ENCODE assay signal across 8 cellular contexts in genomic region chrX:54358424-54359211, GRCh38. TPM values are rescaled to one million over a fixed set of nuclear protein-coding genes. Genes with fewer than 3 reads are reported as not detected.
DNase-seq lines count a peak whose midpoint lies in the region; ATAC-seq, FAIRE-seq and TF ChIP-seq lines count a peak whose summit lies in the region.

No MANE protein-coding gene starts in this region.

- H3K4me1 ChIP-seq in A549 (peaks cover 4% of the 10 kb centered on the region; the same call in 1 of the 3 replicates), HEK293 (ENCODE audit: control insufficient read depth, insufficient read depth, low read length) (no peaks in the 10 kb centered on the region), neuronal stem cell (ENCODE audit: control insufficient read depth in 2 of 2, insufficient read depth in 1 of 2, low read depth in 1 of 2, low read length in 2 of 2) (peaks cover 0 to 3% of the 10 kb centered on the region in 2 donors), tibial artery (peaks cover 0 to 6% (median 2%) of the 10 kb centered on the region in 4 donors)

- DNase-seq in A549 (ENCODE audit: low read depth in 1 of 2, low spot score in 1 of 2) (no peak), NCI-H69 (lab: John Stamatoyannopoulos, UW) (peak; percentile 90), foreskin melanocyte (peak; percentile 70), neuronal stem cell (ENCODE audit: low spot score) (peak; percentile 91), tibial artery (peak; percentile 19 to 71)
- DNase-seq in activated naive CD4-positive, alpha-beta T cell treated with anti-CD3 and anti-CD28 coated beads, Interleukin-2, amount 10 ng/mL, durations not matched to agents 7 days and 5 days = peak; percentile 49

- H4K91ac ChIP-seq in neuronal stem cell (ENCODE audit: low read depth, low read length, poor library complexity) = no peak overlapping the region

- H3K4ac ChIP-seq in neuronal stem cell (ENCODE audit: low read length) = no peak overlapping the region

- POLR2A ChIA-PET in A549 (lab: Yijun Ruan, JAX) = no interaction called here
- POLR2A ChIA-PET in HEK293 (lab: Yijun Ruan, JAX) = interaction anchor here (1.1 kb wide), 1 partner anchor 315 kb away, joined by 4 read pairs; no protein-coding TSS in a partner anchor

- no peak for TF ChIP-seq RAD21 in A549 (conservative IDR thresholded peaks at IDR 0.05 in 1 of 2, IDR thresholded peaks at IDR 0.05 in 1 of 2)

- no peak overlapping the region for H2BK5ac ChIP-seq in neuronal stem cell (ENCODE audit: low read length)

- no peak overlapping the region for H2BK12ac ChIP-seq in neuronal stem cell (ENCODE audit: low read length)

- H3K9ac ChIP-seq in neuronal stem cell (ENCODE audit: low read depth, low read length, poor library complexity) = peak overlapping the region; percentile 84

- no peaks in the 10 kb centered on the region for H3K79me1 ChIP-seq in neuronal stem cell (ENCODE audit: low read depth, low read length)

- no peak for TF ChIP-seq CTCF in A549 (IDR thresholded peaks at IDR 0.05)
- TF ChIP-seq CTCF in HEK293 (tag by site-specific recombination; IDR thresholded peaks at IDR 0.05) = no peak
- TF ChIP-seq CTCF in tibial artery (IDR thresholded peaks at IDR 0.05) = peak in 1 of 2 experiments; percentile 6

- peaks cover 58% of the 10 kb centered on the region for H3K27me3 Mint-ChIP-seq in activated naive CD4-positive, alpha-beta T cell treated with anti-CD3 and anti-CD28 coated beads, Interleukin-2, amount 10 ng/mL, durations not matched to agents 7 days and 5 days

- H3K14ac ChIP-seq in neuronal stem cell (ENCODE audit: low read length) = no peak overlapping the region

- no peak for TF ChIP-seq POLR2A in A549 (IDR thresholded peaks at IDR 0.05; ENCODE audit: low read length)

- ATAC-seq in A549 = no peak
- ATAC-seq in HG03159 (IDR thresholded peaks at IDR 0.05; ENCODE audit: unreplicated experiment) = no peak

- H3K36me3 ChIP-seq in HEK293 (ENCODE audit: control insufficient read depth in 2 of 2, insufficient read depth in 1 of 2, low read length in 2 of 2) (no peaks in the 10 kb centered on the region), neuronal stem cell (replicated peaks in 1 of 2; ENCODE audit: control insufficient read depth in 2 of 2, insufficient read depth in 2 of 2, low read length in 2 of 2) (no peaks in the 10 kb centered on the region), tibial artery (no peaks in the 10 kb centered on the region)

- no peak overlapping the region for H3K23ac ChIP-seq in neuronal stem cell (ENCODE audit: low read depth, low read length, poor library complexity)

- intact Hi-C loops in tibial artery (cut with DNase I; ENCODE audit: low total_unique reads) = no loop called here

- FAIRE-seq in A549 (lab: Jason Lieb, UNC) = no peak

- H3K9me3 ChIP-seq in A549 (no peaks in the 10 kb centered on the region; the same call in 2 of the 3 replicates), HEK293 (ENCODE audit: control insufficient read depth, insufficient read depth, low read depth, low read length) (no peaks in the 10 kb centered on the region), neuronal stem cell (replicated peaks in 1 of 2; ENCODE audit: control insufficient read depth in 2 of 2, insufficient read depth in 1 of 2, low read depth in 1 of 2, low read length in 2 of 2) (no peaks in the 10 kb centered on the region), tibial artery (no peaks in the 10 kb centered on the region)

- H3K27me3 ChIP-seq in neuronal stem cell (ENCODE audit: control insufficient read depth in 3 of 3, insufficient read depth in 3 of 3, low read depth in 1 of 3, low read length in 3 of 3) (no peaks in the 10 kb centered on the region), tibial artery (no peaks in the 10 kb centered on the region)

- TF ChIP-seq EP300 in A549 (IDR thresholded peaks at IDR 0.05) = no peak

- H3K9me3 Mint-ChIP-seq in activated naive CD4-positive, alpha-beta T cell treated with anti-CD3 and anti-CD28 coated beads, Interleukin-2, amount 10 ng/mL, durations not matched to agents 7 days and 5 days = no peaks in the 10 kb centered on the region

- H3K36me3 Mint-ChIP-seq in activated naive CD4-positive, alpha-beta T cell treated with anti-CD3 and anti-CD28 coated beads, Interleukin-2, amount 10 ng/mL, durations not matched to agents 7 days and 5 days = no peaks in the 10 kb centered on the region

- no peak overlapping the region for H2AK5ac ChIP-seq in neuronal stem cell (ENCODE audit: low read depth, low read length)

- H4K8ac ChIP-seq in neuronal stem cell (ENCODE audit: low read depth, low read length) = no peak overlapping the region

- CTCF ChIA-PET in A549 (lab: Yijun Ruan, JAX) (no interaction called here), HEK293 (lab: Yijun Ruan, JAX) (interaction anchor here (0.6 to 1.5 kb wide), 2 partner anchors 106 to 112 kb away, joined by 3 to 4 read pairs; no protein-coding TSS in a partner anchor)
- CTCF ChIA-PET in activated naive CD4-positive, alpha-beta T cell treated with anti-CD3 and anti-CD28 coated beads, Interleukin-2, amount 10 ng/mL, durations not matched to agents 7 days and 5 days (lab: Charles Lee) = no interaction called here

- H2BK120ac ChIP-seq in neuronal stem cell (ENCODE audit: low read depth, low read length) = no peak overlapping the region

- H3K4me2 ChIP-seq in A549 (peak overlapping the region; percentile 99), neuronal stem cell (ENCODE audit: insufficient read depth, low read length, poor library complexity, severe bottlenecking) (peak overlapping the region; percentile 49)

- H2AFZ ChIP-seq in neuronal stem cell (ENCODE audit: low read length) = peak overlapping the region; percentile 94

- no peak overlapping the region for H3K27ac ChIP-seq in A549
- peak overlapping the region; percentile 68; the same call in 1 of the 2 replicates for H3K27ac ChIP-seq in HEK293 (ENCODE audit: extremely low read depth, low read depth, low read length)
- H3K27ac ChIP-seq in neuronal stem cell (replicated peaks; ENCODE audit: low read length) = peak overlapping the region; percentile 98
- peak overlapping the region; percentile 80 to 81 for H3K27ac ChIP-seq in tibial artery

- H3K4me3 ChIP-seq in A549 = peak overlapping the region; percentile 68
- peak overlapping the region; percentile 56 for H3K4me3 ChIP-seq in HEK293 (ENCODE audit: low read depth, low read length)
- peak overlapping the region; percentile 62 to 74 for H3K4me3 ChIP-seq in neuronal stem cell (ENCODE audit: low read length in 2 of 2)
- H3K4me3 ChIP-seq in tibial artery = peak overlapping the region; percentile 55 to 60

- peak overlapping the region; percentile 75 for H3K4me3 Mint-ChIP-seq in activated naive CD4-positive, alpha-beta T cell treated with anti-CD3 and anti-CD28 coated beads, Interleukin-2, amount 10 ng/mL, durations not matched to agents 7 days and 5 days

- no peak overlapping the region for H2BK15ac ChIP-seq in neuronal stem cell (ENCODE audit: low read length)

- WGBS in A549 (ENCODE audit: missing lambda C conversion rate) = 67% methylated on average over 30 of the region's 54 CpGs
- no CpG with 5 or more reads among the region's 54 CpGs for WGBS in neuronal stem cell (ENCODE audit: extremely low coverage in 2 of 2, insufficient read length in 2 of 2, insufficient replicate concordance in 1 of 2), 2 donors

- peaks cover 25% of the 10 kb centered on the region for H3K4me1 Mint-ChIP-seq in activated naive CD4-positive, alpha-beta T cell treated with anti-CD3 and anti-CD28 coated beads, Interleukin-2, amount 10 ng/mL, durations not matched to agents 7 days and 5 days

- H3K18ac ChIP-seq in neuronal stem cell (ENCODE audit: low read length) = peak overlapping the region; percentile 91

- no peak overlapping the region for H3K27ac Mint-ChIP-seq in activated naive CD4-positive, alpha-beta T cell treated with anti-CD3 and anti-CD28 coated beads, Interleukin-2, amount 10 ng/mL, durations not matched to agents 7 days and 5 days

TF ChIP-seq in A549, 52 proteins besides CTCF, POLR2A, EP300 and RAD21 (continues in another document):
- TF ChIP-seq, protein P1, sequence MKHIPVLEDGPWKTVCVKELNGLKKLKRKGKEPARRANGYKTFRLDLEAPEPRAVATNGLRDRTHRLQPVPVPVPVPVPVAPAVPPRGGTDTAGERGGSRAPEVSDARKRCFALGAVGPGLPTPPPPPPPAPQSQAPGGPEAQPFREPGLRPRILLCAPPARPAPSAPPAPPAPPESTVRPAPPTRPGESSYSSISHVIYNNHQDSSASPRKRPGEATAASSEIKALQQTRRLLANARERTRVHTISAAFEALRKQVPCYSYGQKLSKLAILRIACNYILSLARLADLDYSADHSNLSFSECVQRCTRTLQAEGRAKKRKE (CRISPR knock-in tag; IDR thresholded peaks at IDR 0.05; ENCODE audit: low read depth) = no peak

TF ChIP-seq in HEK293, 187 proteins besides CTCF, POLR2A, EP300 and RAD21 (continues in another document):
- TF ChIP-seq PRDM6 (tag by site-specific recombination; IDR thresholded peaks at IDR 0.05) = no peak
- 0 out of 2 replicates have a peak, but pooled peaks have one; percentile 12 for TF ChIP-seq ZNF10 (tag by site-specific recombination; IDR thresholded peaks at IDR 0.05)
- TF ChIP-seq MEIS1 (CRISPR knock-in tag; IDR thresholded peaks at IDR 0.05; ENCODE audit: borderline replicate concordance) = no peak
- TF ChIP-seq ZNF221 (tag by site-specific recombination; IDR thresholded peaks at IDR 0.05; ENCODE audit: borderline replicate concordance) = no peak
- no peak for TF ChIP-seq ZNF335 (tag by site-specific recombination; conservative IDR thresholded peaks at IDR 0.05)
- TF ChIP-seq ZNF561 (tag by site-specific recombination; IDR thresholded peaks at IDR 0.05; ENCODE audit: borderline replicate concordance) = peak; percentile 23; the same call in 1 of the 2 replicates
- TF ChIP-seq ZNF366 (tag by site-specific recombination; conservative IDR thresholded peaks at IDR 0.05) = peak; percentile 51

RNA-seq across cellular contexts. Expression of gene WNK3, which starts 0.8 kb away (rescaled TPM):
- 0.05 and 0.08 TPM in 2 replicates for polyA plus RNA-seq in A549 (2011; rRNA removed)
- polyA plus RNA-seq in A549 (2012; cell fraction: cytosol; rRNA removed) = 0.01 TPM in 2 replicates
- polyA plus RNA-seq in A549 (2012; cell fraction: nucleus; rRNA removed) = under 0.01 and 0.01 TPM in 2 replicates
- polyA plus RNA-seq in A549 (2017; fragmentation: RNase III; extraction: RNeasy Plus Mini Kit Qiagen cat#74134 plus additional on column Dnase treatment) = 0.03 to 0.04 TPM in 2 of 3 replicates, not detected in the other
- 0.05 and 0.12 TPM in 2 replicates for polyA minus RNA-seq in A549 (2011; rRNA and poly(A)+ RNA removed)
- polyA plus RNA-seq in neuronal stem cell (2013, experiment 1 of 2) = 8.2 TPM
- polyA plus RNA-seq in neuronal stem cell (2013, experiment 2 of 2) = 10.8 TPM

Comparison
In these comparisons a context has a peak if more than half of its experiments do, and no peak if none do; other contexts are left out.
1. DNase-seq: peak in NCI-H69 (single experiment), activated naive CD4-positive, alpha-beta T cell treated with anti-CD3 and anti-CD28 coated beads, Interleukin-2, amount 10 ng/mL, durations not matched to agents 7 days and 5 days (single experiment), foreskin melanocyte (single experiment), neuronal stem cell (single experiment) and tibial artery (2 of 2); none in A549 (0 of 2).
2. H3K27ac ChIP-seq: peak in HEK293 (single experiment), neuronal stem cell (single experiment) and tibial artery (2 of 2); none in A549 (0 of 2).
3. Peak in every context shown above with its lines, with median percentiles within 50 percentile points of each other: H3K4me3 ChIP-seq.